1 cellular context compared by ENCODE assay signal in the genomic region with DNA sequence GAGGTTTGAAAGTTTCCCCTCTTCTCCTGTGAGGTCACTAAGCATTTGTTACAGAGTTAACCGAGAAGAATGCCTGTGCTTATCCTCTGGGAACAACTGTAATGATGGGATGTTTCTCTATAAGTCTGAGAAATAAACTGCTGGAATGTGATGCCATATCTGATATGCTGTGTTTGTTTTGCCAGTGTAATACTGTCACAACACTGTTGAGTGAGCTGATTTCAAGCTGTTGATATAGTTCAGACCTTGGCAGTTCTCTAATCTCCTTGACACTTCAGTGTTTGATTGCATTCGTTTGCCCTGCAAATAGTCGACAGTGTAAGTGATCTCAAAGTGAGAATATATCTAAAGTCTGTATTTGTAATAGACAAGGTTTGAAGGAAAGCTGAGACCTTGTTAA.
TF ChIP-seq lines count a peak whose summit lies in the region.

No MANE protein-coding gene starts in this region.

TF ChIP-seq in HEK293, 187 proteins besides CTCF, POLR2A, EP300 and RAD21 (continued from another document and continues in another):
- TF ChIP-seq, protein P1, sequence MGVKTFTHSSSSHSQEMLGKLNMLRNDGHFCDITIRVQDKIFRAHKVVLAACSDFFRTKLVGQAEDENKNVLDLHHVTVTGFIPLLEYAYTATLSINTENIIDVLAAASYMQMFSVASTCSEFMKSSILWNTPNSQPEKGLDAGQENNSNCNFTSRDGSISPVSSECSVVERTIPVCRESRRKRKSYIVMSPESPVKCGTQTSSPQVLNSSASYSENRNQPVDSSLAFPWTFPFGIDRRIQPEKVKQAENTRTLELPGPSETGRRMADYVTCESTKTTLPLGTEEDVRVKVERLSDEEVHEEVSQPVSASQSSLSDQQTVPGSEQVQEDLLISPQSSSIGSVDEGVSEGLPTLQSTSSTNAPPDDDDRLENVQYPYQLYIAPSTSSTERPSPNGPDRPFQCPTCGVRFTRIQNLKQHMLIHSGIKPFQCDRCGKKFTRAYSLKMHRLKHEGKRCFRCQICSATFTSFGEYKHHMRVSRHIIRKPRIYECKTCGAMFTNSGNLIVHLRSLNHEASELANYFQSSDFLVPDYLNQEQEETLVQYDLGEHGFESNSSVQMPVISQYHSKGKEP (tag by site-specific recombination; IDR thresholded peaks at IDR 0.05), result peak; percentile 85
- peak; percentile 97 for TF ChIP-seq ZEB2 (tag by site-specific recombination; IDR thresholded peaks at IDR 0.05)
- TF ChIP-seq ZNF10 (tag by site-specific recombination; IDR thresholded peaks at IDR 0.05), result peak; percentile 62; the same call in 1 of the 2 replicates
- TF ChIP-seq ZNF311 (tag by site-specific recombination; IDR thresholded peaks at IDR 0.05; ENCODE audit: borderline replicate concordance), result no peak
- TF ChIP-seq ZNF701 (tag by site-specific recombination; IDR thresholded peaks at IDR 0.05), result no peak
- TF ChIP-seq ZNF114 (tag by site-specific recombination; IDR thresholded peaks at IDR 0.05), result no peak
- TF ChIP-seq HOXA7 (CRISPR knock-in tag; IDR thresholded peaks at IDR 0.05; ENCODE audit: borderline replicate concordance), result no peak
- TF ChIP-seq, protein P2, sequence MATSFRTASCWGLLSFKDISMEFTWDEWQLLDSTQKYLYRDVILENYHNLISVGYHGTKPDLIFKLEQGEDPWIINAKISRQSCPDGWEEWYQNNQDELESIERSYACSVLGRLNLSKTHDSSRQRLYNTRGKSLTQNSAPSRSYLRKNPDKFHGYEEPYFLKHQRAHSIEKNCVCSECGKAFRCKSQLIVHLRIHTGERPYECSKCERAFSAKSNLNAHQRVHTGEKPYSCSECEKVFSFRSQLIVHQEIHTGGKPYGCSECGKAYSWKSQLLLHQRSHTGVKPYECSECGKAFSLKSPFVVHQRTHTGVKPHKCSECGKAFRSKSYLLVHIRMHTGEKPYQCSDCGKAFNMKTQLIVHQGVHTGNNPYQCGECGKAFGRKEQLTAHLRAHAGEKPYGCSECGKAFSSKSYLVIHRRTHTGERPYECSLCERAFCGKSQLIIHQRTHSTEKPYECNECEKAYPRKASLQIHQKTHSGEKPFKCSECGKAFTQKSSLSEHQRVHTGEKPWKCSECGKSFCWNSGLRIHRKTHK (tag by site-specific recombination; IDR thresholded peaks at IDR 0.05), result no peak
- no peak for TF ChIP-seq REPIN1 (tag by site-specific recombination; IDR thresholded peaks at IDR 0.05; ENCODE audit: low read depth)
- TF ChIP-seq ZNF354C (tag by site-specific recombination; IDR thresholded peaks at IDR 0.05; ENCODE audit: borderline replicate concordance, low read depth), result no peak
- peak; percentile 64; the same call in 1 of the 2 replicates for TF ChIP-seq SCRT1 (tag by site-specific recombination; IDR thresholded peaks at IDR 0.05; ENCODE audit: borderline replicate concordance)
- TF ChIP-seq, protein P3, sequence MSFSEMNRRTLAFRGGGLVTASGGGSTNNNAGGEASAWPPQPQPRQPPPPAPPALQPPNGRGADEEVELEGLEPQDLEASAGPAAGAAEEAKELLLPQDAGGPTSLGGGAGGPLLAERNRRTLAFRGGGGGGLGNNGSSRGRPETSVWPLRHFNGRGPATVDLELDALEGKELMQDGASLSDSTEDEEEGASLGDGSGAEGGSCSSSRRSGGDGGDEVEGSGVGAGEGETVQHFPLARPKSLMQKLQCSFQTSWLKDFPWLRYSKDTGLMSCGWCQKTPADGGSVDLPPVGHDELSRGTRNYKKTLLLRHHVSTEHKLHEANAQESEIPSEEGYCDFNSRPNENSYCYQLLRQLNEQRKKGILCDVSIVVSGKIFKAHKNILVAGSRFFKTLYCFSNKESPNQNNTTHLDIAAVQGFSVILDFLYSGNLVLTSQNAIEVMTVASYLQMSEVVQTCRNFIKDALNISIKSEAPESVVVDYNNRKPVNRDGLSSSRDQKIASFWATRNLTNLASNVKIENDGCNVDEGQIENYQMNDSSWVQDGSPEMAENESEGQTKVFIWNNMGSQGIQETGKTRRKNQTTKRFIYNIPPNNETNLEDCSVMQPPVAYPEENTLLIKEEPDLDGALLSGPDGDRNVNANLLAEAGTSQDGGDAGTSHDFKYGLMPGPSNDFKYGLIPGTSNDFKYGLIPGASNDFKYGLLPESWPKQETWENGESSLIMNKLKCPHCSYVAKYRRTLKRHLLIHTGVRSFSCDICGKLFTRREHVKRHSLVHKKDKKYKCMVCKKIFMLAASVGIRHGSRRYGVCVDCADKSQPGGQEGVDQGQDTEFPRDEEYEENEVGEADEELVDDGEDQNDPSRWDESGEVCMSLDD (tag by site-specific recombination; IDR thresholded peaks at IDR 0.05), result no peak
- no peak for TF ChIP-seq ZNF473 (tag by site-specific recombination; IDR thresholded peaks at IDR 0.05)
- TF ChIP-seq, protein P4, sequence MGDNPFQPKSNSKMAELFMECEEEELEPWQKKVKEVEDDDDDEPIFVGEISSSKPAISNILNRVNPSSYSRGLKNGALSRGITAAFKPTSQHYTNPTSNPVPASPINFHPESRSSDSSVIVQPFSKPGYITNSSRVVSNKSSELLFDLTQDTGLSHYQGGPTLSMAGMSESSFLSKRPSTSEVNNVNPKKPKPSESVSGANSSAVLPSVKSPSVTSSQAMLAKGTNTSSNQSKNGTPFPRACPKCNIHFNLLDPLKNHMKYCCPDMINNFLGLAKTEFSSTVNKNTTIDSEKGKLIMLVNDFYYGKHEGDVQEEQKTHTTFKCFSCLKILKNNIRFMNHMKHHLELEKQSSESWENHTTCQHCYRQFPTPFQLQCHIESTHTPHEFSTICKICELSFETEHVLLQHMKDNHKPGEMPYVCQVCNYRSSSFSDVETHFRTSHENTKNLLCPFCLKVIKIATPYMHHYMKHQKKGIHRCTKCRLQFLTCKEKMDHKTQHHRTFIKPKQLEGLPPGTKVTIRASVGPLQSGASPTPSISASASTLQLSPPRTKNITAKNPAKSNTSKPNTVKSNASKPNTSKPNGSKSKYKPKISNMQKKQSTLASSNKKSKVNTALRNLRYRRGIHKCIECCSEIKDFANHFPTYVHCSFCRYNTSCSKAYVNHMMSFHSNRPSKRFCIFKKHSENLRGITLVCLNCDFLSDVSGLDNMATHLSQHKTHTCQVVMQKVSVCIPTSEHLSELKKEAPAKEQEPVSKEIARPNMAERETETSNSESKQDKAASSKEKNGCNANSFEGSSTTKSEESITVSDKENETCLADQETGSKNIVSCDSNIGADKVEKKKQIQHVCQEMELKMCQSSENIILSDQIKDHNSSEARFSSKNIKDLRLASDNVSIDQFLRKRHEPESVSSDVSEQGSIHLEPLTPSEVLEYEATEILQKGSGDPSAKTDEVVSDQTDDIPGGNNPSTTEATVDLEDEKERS (tag by site-specific recombination; IDR thresholded peaks at IDR 0.05), result no peak
- no peak for TF ChIP-seq ZNF416 (tag by site-specific recombination; IDR thresholded peaks at IDR 0.05)
- no peak for TF ChIP-seq KLF1 (tag by site-specific recombination; IDR thresholded peaks at IDR 0.05)
- TF ChIP-seq ZNF621 (tag by site-specific recombination; IDR thresholded peaks at IDR 0.05), result no peak
- TF ChIP-seq HOXD13 (CRISPR knock-in tag; IDR thresholded peaks at IDR 0.05; ENCODE audit: borderline replicate concordance), result no peak
- TF ChIP-seq ZNF391 (tag by site-specific recombination; IDR thresholded peaks at IDR 0.05; ENCODE audit: borderline replicate concordance, low read depth), result peak; percentile 31; the same call in 1 of the 2 replicates
- TF ChIP-seq ZNF48 (tag by site-specific recombination; IDR thresholded peaks at IDR 0.05), result no peak
- TF ChIP-seq, protein P5, sequence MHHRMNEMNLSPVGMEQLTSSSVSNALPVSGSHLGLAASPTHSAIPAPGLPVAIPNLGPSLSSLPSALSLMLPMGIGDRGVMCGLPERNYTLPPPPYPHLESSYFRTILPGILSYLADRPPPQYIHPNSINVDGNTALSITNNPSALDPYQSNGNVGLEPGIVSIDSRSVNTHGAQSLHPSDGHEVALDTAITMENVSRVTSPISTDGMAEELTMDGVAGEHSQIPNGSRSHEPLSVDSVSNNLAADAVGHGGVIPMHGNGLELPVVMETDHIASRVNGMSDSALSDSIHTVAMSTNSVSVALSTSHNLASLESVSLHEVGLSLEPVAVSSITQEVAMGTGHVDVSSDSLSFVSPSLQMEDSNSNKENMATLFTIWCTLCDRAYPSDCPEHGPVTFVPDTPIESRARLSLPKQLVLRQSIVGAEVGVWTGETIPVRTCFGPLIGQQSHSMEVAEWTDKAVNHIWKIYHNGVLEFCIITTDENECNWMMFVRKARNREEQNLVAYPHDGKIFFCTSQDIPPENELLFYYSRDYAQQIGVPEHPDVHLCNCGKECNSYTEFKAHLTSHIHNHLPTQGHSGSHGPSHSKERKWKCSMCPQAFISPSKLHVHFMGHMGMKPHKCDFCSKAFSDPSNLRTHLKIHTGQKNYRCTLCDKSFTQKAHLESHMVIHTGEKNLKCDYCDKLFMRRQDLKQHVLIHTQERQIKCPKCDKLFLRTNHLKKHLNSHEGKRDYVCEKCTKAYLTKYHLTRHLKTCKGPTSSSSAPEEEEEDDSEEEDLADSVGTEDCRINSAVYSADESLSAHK (tag by site-specific recombination; IDR thresholded peaks at IDR 0.05), result peak; percentile 92
- TF ChIP-seq ZNF837 (tag by site-specific recombination; IDR thresholded peaks at IDR 0.05), result no peak
- TF ChIP-seq ZNF202 (tag by site-specific recombination; IDR thresholded peaks at IDR 0.05; ENCODE audit: borderline replicate concordance), result no peak
- TF ChIP-seq ZXDB (tag by site-specific recombination; IDR thresholded peaks at IDR 0.05), result peak; percentile 98
- peak; percentile 32; the same call in 1 of the 2 replicates for TF ChIP-seq ZNF146 (tag by site-specific recombination; IDR thresholded peaks at IDR 0.05)
- no peak for TF ChIP-seq ZNF510 (tag by site-specific recombination; IDR thresholded peaks at IDR 0.05; ENCODE audit: insufficient replicate concordance)
- no peak for TF ChIP-seq GLIS2 (tag by site-specific recombination; IDR thresholded peaks at IDR 0.05)
- no peak for TF ChIP-seq ZNF121 (tag by site-specific recombination; IDR thresholded peaks at IDR 0.05)
- TF ChIP-seq ZNF658 (tag by site-specific recombination; IDR thresholded peaks at IDR 0.05), result no peak
- TF ChIP-seq ZSCAN23 (tag by site-specific recombination; IDR thresholded peaks at IDR 0.05), result peak; percentile 53; the same call in 1 of the 2 replicates
- TF ChIP-seq, protein P6, sequence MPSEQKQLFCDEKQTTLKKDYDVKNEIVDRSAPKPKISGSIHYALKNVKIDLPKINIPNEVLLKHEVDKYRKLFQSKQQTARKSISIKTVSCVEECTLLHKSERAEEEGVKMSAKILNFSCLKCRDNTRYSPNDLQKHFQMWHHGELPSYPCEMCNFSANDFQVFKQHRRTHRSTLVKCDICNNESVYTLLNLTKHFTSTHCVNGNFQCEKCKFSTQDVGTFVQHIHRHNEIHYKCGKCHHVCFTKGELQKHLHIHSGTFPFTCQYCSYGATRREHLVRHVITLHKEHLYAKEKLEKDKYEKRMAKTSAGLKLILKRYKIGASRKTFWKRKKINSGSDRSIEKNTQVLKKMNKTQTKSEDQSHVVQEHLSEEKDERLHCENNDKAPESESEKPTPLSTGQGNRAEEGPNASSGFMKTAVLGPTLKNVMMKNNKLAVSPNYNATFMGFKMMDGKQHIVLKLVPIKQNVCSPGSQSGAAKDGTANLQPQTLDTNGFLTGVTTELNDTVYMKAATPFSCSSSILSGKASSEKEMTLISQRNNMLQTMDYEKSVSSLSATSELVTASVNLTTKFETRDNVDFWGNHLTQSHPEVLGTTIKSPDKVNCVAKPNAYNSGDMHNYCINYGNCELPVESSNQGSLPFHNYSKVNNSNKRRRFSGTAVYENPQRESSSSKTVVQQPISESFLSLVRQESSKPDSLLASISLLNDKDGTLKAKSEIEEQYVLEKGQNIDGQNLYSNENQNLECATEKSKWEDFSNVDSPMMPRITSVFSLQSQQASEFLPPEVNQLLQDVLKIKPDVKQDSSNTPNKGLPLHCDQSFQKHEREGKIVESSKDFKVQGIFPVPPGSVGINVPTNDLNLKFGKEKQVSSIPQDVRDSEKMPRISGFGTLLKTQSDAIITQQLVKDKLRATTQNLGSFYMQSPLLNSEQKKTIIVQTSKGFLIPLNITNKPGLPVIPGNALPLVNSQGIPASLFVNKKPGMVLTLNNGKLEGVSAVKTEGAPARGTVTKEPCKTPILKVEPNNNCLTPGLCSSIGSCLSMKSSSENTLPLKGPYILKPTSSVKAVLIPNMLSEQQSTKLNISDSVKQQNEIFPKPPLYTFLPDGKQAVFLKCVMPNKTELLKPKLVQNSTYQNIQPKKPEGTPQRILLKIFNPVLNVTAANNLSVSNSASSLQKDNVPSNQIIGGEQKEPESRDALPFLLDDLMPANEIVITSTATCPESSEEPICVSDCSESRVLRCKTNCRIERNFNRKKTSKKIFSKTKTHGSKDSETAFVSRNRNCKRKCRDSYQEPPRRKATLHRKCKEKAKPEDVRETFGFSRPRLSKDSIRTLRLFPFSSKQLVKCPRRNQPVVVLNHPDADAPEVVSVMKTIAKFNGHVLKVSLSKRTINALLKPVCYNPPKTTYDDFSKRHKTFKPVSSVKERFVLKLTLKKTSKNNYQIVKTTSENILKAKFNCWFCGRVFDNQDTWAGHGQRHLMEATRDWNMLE (tag by site-specific recombination; conservative IDR thresholded peaks at IDR 0.05; ENCODE audit: low read depth), result peak; percentile 57
- TF ChIP-seq ZNF561 (tag by site-specific recombination; IDR thresholded peaks at IDR 0.05; ENCODE audit: borderline replicate concordance), result peak; percentile 77; the same call in 1 of the 2 replicates
- TF ChIP-seq, protein P7, sequence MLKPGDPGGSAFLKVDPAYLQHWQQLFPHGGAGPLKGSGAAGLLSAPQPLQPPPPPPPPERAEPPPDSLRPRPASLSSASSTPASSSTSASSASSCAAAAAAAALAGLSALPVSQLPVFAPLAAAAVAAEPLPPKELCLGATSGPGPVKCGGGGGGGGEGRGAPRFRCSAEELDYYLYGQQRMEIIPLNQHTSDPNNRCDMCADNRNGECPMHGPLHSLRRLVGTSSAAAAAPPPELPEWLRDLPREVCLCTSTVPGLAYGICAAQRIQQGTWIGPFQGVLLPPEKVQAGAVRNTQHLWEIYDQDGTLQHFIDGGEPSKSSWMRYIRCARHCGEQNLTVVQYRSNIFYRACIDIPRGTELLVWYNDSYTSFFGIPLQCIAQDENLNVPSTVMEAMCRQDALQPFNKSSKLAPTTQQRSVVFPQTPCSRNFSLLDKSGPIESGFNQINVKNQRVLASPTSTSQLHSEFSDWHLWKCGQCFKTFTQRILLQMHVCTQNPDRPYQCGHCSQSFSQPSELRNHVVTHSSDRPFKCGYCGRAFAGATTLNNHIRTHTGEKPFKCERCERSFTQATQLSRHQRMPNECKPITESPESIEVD (tag by site-specific recombination; IDR thresholded peaks at IDR 0.05), result peak; percentile 96
- TF ChIP-seq SALL2 (tag by site-specific recombination; IDR thresholded peaks at IDR 0.05; ENCODE audit: borderline replicate concordance), result no peak
- TF ChIP-seq, protein P8, sequence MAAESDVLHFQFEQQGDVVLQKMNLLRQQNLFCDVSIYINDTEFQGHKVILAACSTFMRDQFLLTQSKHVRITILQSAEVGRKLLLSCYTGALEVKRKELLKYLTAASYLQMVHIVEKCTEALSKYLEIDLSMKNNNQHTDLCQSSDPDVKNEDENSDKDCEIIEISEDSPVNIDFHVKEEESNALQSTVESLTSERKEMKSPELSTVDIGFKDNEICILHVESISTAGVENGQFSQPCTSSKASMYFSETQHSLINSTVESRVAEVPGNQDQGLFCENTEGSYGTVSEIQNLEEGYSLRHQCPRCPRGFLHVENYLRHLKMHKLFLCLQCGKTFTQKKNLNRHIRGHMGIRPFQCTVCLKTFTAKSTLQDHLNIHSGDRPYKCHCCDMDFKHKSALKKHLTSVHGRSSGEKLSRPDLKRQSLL (tag by site-specific recombination; IDR thresholded peaks at IDR 0.05), result no peak
- no peak for TF ChIP-seq BCL11B (tag by site-specific recombination; IDR thresholded peaks at IDR 0.05; ENCODE audit: low read depth)
- TF ChIP-seq ZNF558 (tag by site-specific recombination; IDR thresholded peaks at IDR 0.05), result no peak
